In genomic region chr12:49548822-49549648, GRCh38 we compare ENCODE assay signal across 2 cellular contexts.
TF ChIP-seq lines count a peak whose summit lies in the region.

No MANE protein-coding gene starts in this region.

TF ChIP-seq in SK-N-SH, 30 proteins besides CTCF, POLR2A, EP300 and RAD21 (continued from another document):
- TF ChIP-seq, protein P1, sequence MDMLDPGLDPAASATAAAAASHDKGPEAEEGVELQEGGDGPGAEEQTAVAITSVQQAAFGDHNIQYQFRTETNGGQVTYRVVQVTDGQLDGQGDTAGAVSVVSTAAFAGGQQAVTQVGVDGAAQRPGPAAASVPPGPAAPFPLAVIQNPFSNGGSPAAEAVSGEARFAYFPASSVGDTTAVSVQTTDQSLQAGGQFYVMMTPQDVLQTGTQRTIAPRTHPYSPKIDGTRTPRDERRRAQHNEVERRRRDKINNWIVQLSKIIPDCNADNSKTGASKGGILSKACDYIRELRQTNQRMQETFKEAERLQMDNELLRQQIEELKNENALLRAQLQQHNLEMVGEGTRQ (IDR thresholded peaks at IDR 0.05; ENCODE audit: borderline replicate concordance, low read depth, low read length): no peak
TF ChIP-seq in SK-N-SH: peak in this region for 0.

TF ChIP-seq in SK-N-SH treated with all-trans-retinoic acid at 6 μM for 48 hours, 23 proteins besides CTCF, POLR2A, EP300 and RAD21 (continued from another document):
- TF ChIP-seq RARB (CRISPR knock-in tag; IDR thresholded peaks at IDR 0.05) (no peak), ESRRG (CRISPR knock-in tag; IDR thresholded peaks at IDR 0.05) (no peak), ARNTL (CRISPR knock-in tag; IDR thresholded peaks at IDR 0.05; ENCODE audit: borderline replicate concordance, low read depth) (no peak), ZFP3 (CRISPR knock-in tag; IDR thresholded peaks at IDR 0.05) (no peak)
- TF ChIP-seq, protein P2, sequence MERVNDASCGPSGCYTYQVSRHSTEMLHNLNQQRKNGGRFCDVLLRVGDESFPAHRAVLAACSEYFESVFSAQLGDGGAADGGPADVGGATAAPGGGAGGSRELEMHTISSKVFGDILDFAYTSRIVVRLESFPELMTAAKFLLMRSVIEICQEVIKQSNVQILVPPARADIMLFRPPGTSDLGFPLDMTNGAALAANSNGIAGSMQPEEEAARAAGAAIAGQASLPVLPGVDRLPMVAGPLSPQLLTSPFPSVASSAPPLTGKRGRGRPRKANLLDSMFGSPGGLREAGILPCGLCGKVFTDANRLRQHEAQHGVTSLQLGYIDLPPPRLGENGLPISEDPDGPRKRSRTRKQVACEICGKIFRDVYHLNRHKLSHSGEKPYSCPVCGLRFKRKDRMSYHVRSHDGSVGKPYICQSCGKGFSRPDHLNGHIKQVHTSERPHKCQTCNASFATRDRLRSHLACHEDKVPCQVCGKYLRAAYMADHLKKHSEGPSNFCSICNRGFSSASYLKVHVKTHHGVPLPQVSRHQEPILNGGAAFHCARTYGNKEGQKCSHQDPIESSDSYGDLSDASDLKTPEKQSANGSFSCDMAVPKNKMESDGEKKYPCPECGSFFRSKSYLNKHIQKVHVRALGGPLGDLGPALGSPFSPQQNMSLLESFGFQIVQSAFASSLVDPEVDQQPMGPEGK (CRISPR knock-in tag; IDR thresholded peaks at IDR 0.05; ENCODE audit: borderline replicate concordance): no peak
